Comparison of ENCODE assay signal across 30 cellular contexts in genomic region chr4:114785570-114785969, GRCh38.
"Had no signal": no experiment of that assay in that cellular context is flagged by ENCODE, and none has a peak within 500 bp of the region (broad histone marks: within the 10 kb centered on the region; RNA-seq: fewer than 3 reads in every experiment).

No MANE protein-coding gene starts in this region.

- DNase-seq: activated CD4-positive, alpha-beta memory T cell treated with anti-CD3 and anti-CD28 coated beads for 36 hours; activated CD4-positive, alpha-beta T cell treated with anti-CD3 and anti-CD28 coated beads for 36 hours; activated CD4-positive, alpha-beta T cell treated with anti-CD3 and anti-CD28 coated beads, Interleukin-2, amount 10 ng/mL, durations not matched to agents 24 days and 14 days; activated CD4-positive, CD25-positive, alpha-beta regulatory T cell; activated CD4-positive, CD25-positive, alpha-beta regulatory T cell treated with anti-CD3 and anti-CD28 coated beads, Interleukin-2, amount 50 U/mL, for 72 hours; activated CD8-positive, alpha-beta memory T cell treated with anti-CD3 and anti-CD28 coated beads, Interleukin-2, amount 50 U/mL, for 48 hours; activated CD8-positive, alpha-beta T cell treated with anti-CD3 and anti-CD28 coated beads, Interleukin-2, amount 10 ng/mL, durations not matched to agents 7 days and 5 days; activated gamma-delta T cell; activated naive CD4-positive, alpha-beta T cell; activated naive CD4-positive, alpha-beta T cell treated with anti-CD3 and anti-CD28 coated beads, Interleukin-2, amount 10 ng/mL, durations not matched to agents 7 days and 5 days; activated naive CD8-positive, alpha-beta T cell treated with anti-CD3 and anti-CD28 coated beads, Interleukin-2, amount 10 ng/mL, durations not matched to agents 7 days and 5 days; activated T-cell treated with anti-CD3 and anti-CD28 coated beads for 4 hours; activated T-cell treated with anti-CD3 and anti-CD28 coated beads, Interleukin-2, amount 50 U/mL, for 24 hours; activated T-cell treated with anti-CD3 and anti-CD28 coated beads, Interleukin-2, amount 50 U/mL, for 72 hours; central memory CD4-positive, alpha-beta T cell; cerebellar nuclear complex; colonic mucosa; effector CD8-positive, alpha-beta T cell; esophagus squamous epithelium; foreskin melanocyte; heart right ventricle; T-helper 2 cell had no signal

- H3K4me1 ChIP-seq: ascending aorta, breast epithelium, colonic mucosa, esophagus squamous epithelium, gastroesophageal sphincter, heart right ventricle had no signal

- ATAC-seq: activated CD4-positive, alpha-beta T cell treated with anti-CD3 and anti-CD28 coated beads for 36 hours; activated CD8-positive, alpha-beta T cell treated with anti-CD3 and anti-CD28 coated beads, Interleukin-2, amount 10 ng/mL, durations not matched to agents 7 days and 5 days; activated naive CD4-positive, alpha-beta T cell treated with anti-CD3 and anti-CD28 coated beads, Interleukin-2, amount 50 U/mL, for 72 hours; activated T-cell treated with anti-CD3 and anti-CD28 coated beads, Interleukin-2, amount 50 U/mL, for 72 hours; gastroesophageal sphincter; heart right ventricle had no signal

- H3K36me3 ChIP-seq: ascending aorta, breast epithelium, cardiac muscle cell, colonic mucosa, esophagus squamous epithelium, gastroesophageal sphincter, heart right ventricle had no signal

- H3K27ac ChIP-seq: ascending aorta, breast epithelium, cardiac muscle cell, colonic mucosa, epithelial cell of prostate, esophagus squamous epithelium, gastroesophageal sphincter, heart right ventricle had no signal

- H3K4me3 ChIP-seq: ascending aorta, breast epithelium, cardiac muscle cell, colonic mucosa, esophagus squamous epithelium, gastroesophageal sphincter, heart right ventricle had no signal

- H3K9me3 ChIP-seq: ascending aorta, breast epithelium, colonic mucosa, esophagus squamous epithelium, gastroesophageal sphincter, heart right ventricle had no signal

- H3K27me3 ChIP-seq: ascending aorta, breast epithelium, cardiac muscle cell, colonic mucosa, esophagus squamous epithelium had no signal

- FAIRE-seq: endometrium, endothelial cell of umbilical vein had no signal
